In genomic region chr11:18618341-18619025, GRCh38 we compare ENCODE assay signal across 8 cellular contexts. TPM values are rescaled to one million over a fixed set of nuclear protein-coding genes. Genes with fewer than 3 reads are reported as not detected.
DNase-seq lines count a peak whose midpoint lies in the region; ATAC-seq and TF ChIP-seq lines count a peak whose summit lies in the region.
"Had no signal": no experiment of that assay in that cellular context is flagged by ENCODE, and none has a peak within 500 bp of the region (broad histone marks: within the 10 kb centered on the region; RNA-seq: fewer than 3 reads in every experiment).

No MANE protein-coding gene starts in this region.

- H3K4me1 ChIP-seq in foreskin keratinocyte: peaks cover 10% of the 10 kb centered on the region
- H3K4me1 ChIP-seq in skeletal muscle satellite cell (ENCODE audit: control insufficient read depth, insufficient read depth, low read length): peaks cover 31% of the 10 kb centered on the region

- intact Hi-C loops in activated T-helper 2 cell treated with anti-CD3 and anti-CD28 coated beads, Interferon-gamma antibody, Interleukin-2, Interleukin-4, amounts not matched to agents 10 μg/mL and 5 μg/mL and 100 μg/mL, durations not matched to agents 14 hours and 24 hours and 36 hours (cut with micrococcal nuclease): loop anchor here (5.0 kb wide), 1 partner anchor 41 kb away; no protein-coding TSS in a partner anchor

- no peaks in the 10 kb centered on the region for H3K27me3 Mint-ChIP-seq in activated T-helper 2 cell treated with anti-CD3 and anti-CD28 coated beads, Interferon-gamma antibody, Interleukin-2, Interleukin-4, amounts not matched to agents 10 μg/mL and 5 μg/mL and 100 μg/mL, durations not matched to agents 14 hours and 24 hours and 36 hours (ENCODE audit: low read depth)

- ATAC-seq in foreskin keratinocyte (no peak), HG03175 (IDR thresholded peaks at IDR 0.05; ENCODE audit: unreplicated experiment) (no peak), GM21786 (IDR thresholded peaks at IDR 0.05; ENCODE audit: unreplicated experiment) (no peak)

- H3K27ac ChIP-seq in foreskin keratinocyte: peak overlapping the region; percentile 47

- no peak for TF ChIP-seq CTCF in foreskin keratinocyte (conservative IDR thresholded peaks at IDR 0.05)

- peak overlapping the region; percentile 62 for H3K27ac Mint-ChIP-seq in activated T-helper 2 cell treated with anti-CD3 and anti-CD28 coated beads, Interferon-gamma antibody, Interleukin-2, Interleukin-4, amounts not matched to agents 10 μg/mL and 5 μg/mL and 100 μg/mL, durations not matched to agents 14 hours and 24 hours and 36 hours

- no peaks in the 10 kb centered on the region for H3K9me3 ChIP-seq in skeletal muscle satellite cell (replicated peaks; ENCODE audit: low read length)

- peaks cover 36% of the 10 kb centered on the region for H3K36me3 Mint-ChIP-seq in activated T-helper 2 cell treated with anti-CD3 and anti-CD28 coated beads, Interferon-gamma antibody, Interleukin-2, Interleukin-4, amounts not matched to agents 10 μg/mL and 5 μg/mL and 100 μg/mL, durations not matched to agents 14 hours and 24 hours and 36 hours (ENCODE audit: low read depth)

- H3K27me3 ChIP-seq in foreskin keratinocyte (no peaks in the 10 kb centered on the region), skeletal muscle satellite cell (ENCODE audit: control insufficient read depth, insufficient read depth, low read length) (no peaks in the 10 kb centered on the region)

- no peaks in the 10 kb centered on the region for H3K9me3 Mint-ChIP-seq in activated T-helper 2 cell treated with anti-CD3 and anti-CD28 coated beads, Interferon-gamma antibody, Interleukin-2, Interleukin-4, amounts not matched to agents 10 μg/mL and 5 μg/mL and 100 μg/mL, durations not matched to agents 14 hours and 24 hours and 36 hours

- H3K4me3 Mint-ChIP-seq in activated T-helper 2 cell treated with anti-CD3 and anti-CD28 coated beads, Interferon-gamma antibody, Interleukin-2, Interleukin-4, amounts not matched to agents 10 μg/mL and 5 μg/mL and 100 μg/mL, durations not matched to agents 14 hours and 24 hours and 36 hours (ENCODE audit: low read depth): peak overlapping the region; percentile 56

- H3K36me3 ChIP-seq in skeletal muscle satellite cell (ENCODE audit: insufficient read depth, low read length): peaks cover 21% of the 10 kb centered on the region

- peak overlapping the region; percentile 55 for H3K9ac ChIP-seq in skeletal muscle satellite cell (ENCODE audit: low read depth, low read length)

- H3K4me2 ChIP-seq in skeletal muscle satellite cell (ENCODE audit: low read length): peak overlapping the region; percentile 63

- H3K4me3 ChIP-seq in Jurkat, Clone E6-1 (ENCODE audit: low read length): peak overlapping the region; percentile 10
- H3K4me3 ChIP-seq in skeletal muscle satellite cell (ENCODE audit: low read length): peak overlapping the region; percentile 33

- peaks cover 52% of the 10 kb centered on the region for H3K4me1 Mint-ChIP-seq in activated T-helper 2 cell treated with anti-CD3 and anti-CD28 coated beads, Interferon-gamma antibody, Interleukin-2, Interleukin-4, amounts not matched to agents 10 μg/mL and 5 μg/mL and 100 μg/mL, durations not matched to agents 14 hours and 24 hours and 36 hours (ENCODE audit: low read depth)

- no peak for DNase-seq in Jurkat, Clone E6-1 (ENCODE audit: low read depth, low spot score)
- no peak for DNase-seq in activated T-helper 2 cell treated with anti-CD3 and anti-CD28 coated beads, Interferon-gamma antibody, Interleukin-2, Interleukin-4, amounts not matched to agents 10 μg/mL and 5 μg/mL and 100 μg/mL, durations not matched to agents 14 hours and 24 hours and 36 hours (ENCODE audit: low spot score)
- DNase-seq in foreskin keratinocyte: no peak
- no peak for DNase-seq in H4 (ENCODE audit: low spot score)
- DNase-seq: NCI-H1105 treated with DMSO at 0.1 percent for 48 hours had no signal

RNA-seq across cellular contexts. Expression of gene SPTY2D1, which starts 15.7 kb away (rescaled TPM):
- polyA plus RNA-seq in Jurkat, Clone E6-1 (2012; ENCODE audit: insufficient read depth, insufficient read length): 14.5 TPM
- 26.5 and 29.0 TPM in 2 replicates for total RNA-seq in activated T-helper 2 cell treated with anti-CD3 and anti-CD28 coated beads, Interferon-gamma antibody, Interleukin-2, Interleukin-4, amounts not matched to agents 10 μg/mL and 5 μg/mL and 100 μg/mL, durations not matched to agents 14 hours and 24 hours and 36 hours
- 18.3 and 19.6 TPM in 2 replicates for total RNA-seq in foreskin keratinocyte
- 3.7 and 4.1 TPM in 2 replicates for polyA plus RNA-seq in foreskin keratinocyte
- total RNA-seq in skeletal muscle satellite cell (2012; rRNA removed): 17.0 and 21.3 TPM in 2 replicates
- total RNA-seq in H4 (2014; rRNA removed; shearing (Covaris generic)): 15.3 and 24.5 TPM in 2 replicates

RNA-seq across cellular contexts. Expression of gene MISFA, which starts 18.9 kb away (rescaled TPM):
- not detected for polyA plus RNA-seq in Jurkat, Clone E6-1 (2012; ENCODE audit: insufficient read depth, insufficient read length)
- 2.0 and 3.0 TPM in 2 replicates for total RNA-seq in activated T-helper 2 cell treated with anti-CD3 and anti-CD28 coated beads, Interferon-gamma antibody, Interleukin-2, Interleukin-4, amounts not matched to agents 10 μg/mL and 5 μg/mL and 100 μg/mL, durations not matched to agents 14 hours and 24 hours and 36 hours
- 0.65 and 0.74 TPM in 2 replicates for total RNA-seq in foreskin keratinocyte
- 0.48 and 0.66 TPM in 2 replicates for polyA plus RNA-seq in foreskin keratinocyte
- 0.22 TPM in 1 of 2 replicates, not detected in the other for total RNA-seq in skeletal muscle satellite cell (2012; rRNA removed)
- total RNA-seq in H4 (2014; rRNA removed; shearing (Covaris generic)): 2.8 and 4.3 TPM in 2 replicates

RNA-seq across cellular contexts. Expression of gene UEVLD, which starts 29.9 kb away (rescaled TPM):
- polyA plus RNA-seq in Jurkat, Clone E6-1 (2012; ENCODE audit: insufficient read depth, insufficient read length): not detected
- 26.4 and 32.7 TPM in 2 replicates for total RNA-seq in activated T-helper 2 cell treated with anti-CD3 and anti-CD28 coated beads, Interferon-gamma antibody, Interleukin-2, Interleukin-4, amounts not matched to agents 10 μg/mL and 5 μg/mL and 100 μg/mL, durations not matched to agents 14 hours and 24 hours and 36 hours
- total RNA-seq in foreskin keratinocyte: 22.9 and 29.1 TPM in 2 replicates
- 9.0 and 9.1 TPM in 2 replicates for polyA plus RNA-seq in foreskin keratinocyte
- total RNA-seq in skeletal muscle satellite cell (2012; rRNA removed): 25.3 and 31.9 TPM in 2 replicates
- 39.9 and 52.9 TPM in 2 replicates for total RNA-seq in H4 (2014; rRNA removed; shearing (Covaris generic))
